In genomic region chr15:98626153-98626552, GRCh38 we compare ENCODE assay signal across 18 cellular contexts.
"Had no signal": no experiment of that assay in that cellular context is flagged by ENCODE, and none has a peak within 500 bp of the region (broad histone marks: within the 10 kb centered on the region; RNA-seq: fewer than 3 reads in every experiment).

No MANE protein-coding gene starts in this region.

- H3K4me3 ChIP-seq: hepatocyte, sigmoid colon, skin epidermis, testis, tibial nerve, upper lobe of right lung, vagina had no signal

- DNase-seq: dermis blood vessel endothelial cell; erythroblast; foreskin melanocyte; head of caudate nucleus; kidney glomerular epithelial cell; naive thymus-derived CD4-positive, alpha-beta T cell; posterior cingulate gyrus; sigmoid colon; stimulated activated CD4-positive, alpha-beta T cell treated with anti-CD3 and anti-CD28 coated beads, Interleukin-2, amount 100 ng/mL, for 24 hours; stimulated activated CD4-positive, alpha-beta T cell treated with anti-CD3 and anti-CD28 coated beads, Interleukin-4, amount 100 ng/mL, for 4 hours; stimulated activated naive B cell treated with anti-CD40 and anti-IgM and Interleukin-4, amounts not matched to agents 10 μg/mL and 1 μg/mL and 100 μg/mL, for 72 hours; stimulated activated naive CD8-positive, alpha-beta T cell treated with anti-CD3 and anti-CD28 coated beads, Interleukin-15, amount 100 ng/mL, for 72 hours; testis; upper lobe of right lung had no signal

- H3K27ac ChIP-seq: hepatocyte, sigmoid colon, skin epidermis, testis, tibial nerve, upper lobe of right lung, vagina had no signal

- ATAC-seq: naive thymus-derived CD4-positive, alpha-beta T cell; stimulated activated naive B cell treated with anti-CD40 and anti-IgM and Interleukin-4, amounts not matched to agents 10 μg/mL and 1 μg/mL and 100 μg/mL, for 72 hours; stimulated activated naive CD8-positive, alpha-beta T cell treated with anti-CD3 and anti-CD28 coated beads, Interleukin-15, amount 100 ng/mL, for 72 hours; upper lobe of right lung had no signal

- H3K36me3 ChIP-seq: sigmoid colon, tibial nerve, upper lobe of right lung, vagina had no signal

- H3K4me1 Mint-ChIP-seq: naive thymus-derived CD4-positive, alpha-beta T cell; stimulated activated naive B cell treated with anti-CD40 and anti-IgM and Interleukin-4, amounts not matched to agents 10 μg/mL and 1 μg/mL and 100 μg/mL, for 72 hours; stimulated activated naive CD8-positive, alpha-beta T cell treated with anti-CD3 and anti-CD28 coated beads, Interleukin-15, amount 100 ng/mL, for 72 hours had no signal

- H3K9me3 Mint-ChIP-seq: naive thymus-derived CD4-positive, alpha-beta T cell; stimulated activated naive B cell treated with anti-CD40 and anti-IgM and Interleukin-4, amounts not matched to agents 10 μg/mL and 1 μg/mL and 100 μg/mL, for 72 hours; stimulated activated naive CD8-positive, alpha-beta T cell treated with anti-CD3 and anti-CD28 coated beads, Interleukin-15, amount 100 ng/mL, for 72 hours had no signal

- H3K4me1 ChIP-seq: sigmoid colon, testis, tibial nerve, upper lobe of right lung, vagina had no signal

- H3K9me3 ChIP-seq: sigmoid colon, testis, tibial nerve, upper lobe of right lung, vagina had no signal

- H3K4me3 Mint-ChIP-seq: naive thymus-derived CD4-positive, alpha-beta T cell; stimulated activated naive B cell treated with anti-CD40 and anti-IgM and Interleukin-4, amounts not matched to agents 10 μg/mL and 1 μg/mL and 100 μg/mL, for 72 hours; stimulated activated naive CD8-positive, alpha-beta T cell treated with anti-CD3 and anti-CD28 coated beads, Interleukin-15, amount 100 ng/mL, for 72 hours had no signal

- H3K36me3 Mint-ChIP-seq: naive thymus-derived CD4-positive, alpha-beta T cell; stimulated activated naive B cell treated with anti-CD40 and anti-IgM and Interleukin-4, amounts not matched to agents 10 μg/mL and 1 μg/mL and 100 μg/mL, for 72 hours had no signal

- H3K27me3 ChIP-seq: testis, vagina had no signal

- H3K27ac Mint-ChIP-seq: naive thymus-derived CD4-positive, alpha-beta T cell; stimulated activated naive B cell treated with anti-CD40 and anti-IgM and Interleukin-4, amounts not matched to agents 10 μg/mL and 1 μg/mL and 100 μg/mL, for 72 hours; stimulated activated naive CD8-positive, alpha-beta T cell treated with anti-CD3 and anti-CD28 coated beads, Interleukin-15, amount 100 ng/mL, for 72 hours had no signal
